Comparison of ENCODE assay signal across 20 cellular contexts in genomic region chr1:229913491-229913890, GRCh38.
DNase-seq lines count a peak whose midpoint lies in the region; ATAC-seq, FAIRE-seq and TF ChIP-seq lines count a peak whose summit lies in the region.
"Had no signal": no experiment of that assay in that cellular context is flagged by ENCODE, and none has a peak within 500 bp of the region (broad histone marks: within the 10 kb centered on the region; RNA-seq: fewer than 3 reads in every experiment).

No MANE protein-coding gene starts in this region.

- H2AFZ ChIP-seq in PC-3 (ENCODE audit: low read length): no peak overlapping the region
- H2AFZ ChIP-seq: GM23248 had no signal

- H3K27ac ChIP-seq in PC-3 (ENCODE audit: low read length): no peak overlapping the region
- H3K27ac ChIP-seq: BLaER1 treated with 17β-estradiol and CSF1 and Interleukin-3, amounts not matched to agents 10 nM and 100 nM; GM23248; KMS-11 had no signal

- no peaks in the 10 kb centered on the region for H3F3A ChIP-seq in PC-3 (ENCODE audit: low read length, unreplicated experiment)

- H3K4me1 ChIP-seq in PC-3 (ENCODE audit: insufficient read depth, low read length): no peaks in the 10 kb centered on the region
- H3K4me1 ChIP-seq: BLaER1 treated with 17β-estradiol and CSF1 and Interleukin-3, amounts not matched to agents 10 nM and 100 nM; HAP-1 had no signal

- no peaks in the 10 kb centered on the region for H3K9me3 ChIP-seq in PC-3 (ENCODE audit: low read length)
- H3K9me3 ChIP-seq: HAP-1, SK-N-SH had no signal

- H3K4me3 ChIP-seq in PC-3 (ENCODE audit: low read length): no peak overlapping the region
- H3K4me3 ChIP-seq: BLaER1 treated with 17β-estradiol and CSF1 and Interleukin-3, amounts not matched to agents 10 nM and 100 nM; GM12878; GM23248; HAP-1 had no signal

- H3K9ac ChIP-seq in PC-3 (ENCODE audit: low read length): no peak overlapping the region
- H3K9ac ChIP-seq: BLaER1 treated with 17β-estradiol and CSF1 and Interleukin-3, amounts not matched to agents 10 nM and 100 nM; GM23248; KMS-11; SK-N-SH had no signal

- no peak for TF ChIP-seq CTCF in PC-3 (conservative IDR thresholded peaks at IDR 0.05; ENCODE audit: low read depth, low read length)

- no peak for FAIRE-seq in urothelium cell line (lab: Jason Lieb, UNC)
- FAIRE-seq: GM12878, GM19239 had no signal

- DNase-seq in NCI-H2107 treated with DMSO at 0.1 percent for 48 hours (lab: John Stamatoyannopoulos, UW; ENCODE audit: unreplicated experiment) (peak; percentile 42), NCI-H2107 (lab: John Stamatoyannopoulos, UW) (no peak), DMS153 (lab: John Stamatoyannopoulos, UW) (peak; percentile 46), NCI-H1105 (lab: John Stamatoyannopoulos, UW) (peak; percentile 15), RPMI8226 (peak; percentile 28), PC-3 (no peak), urothelium cell line (ENCODE audit: low spot score) (no peak)
- no peak for DNase-seq in stimulated activated CD4-positive, alpha-beta T cell treated with anti-CD3 and anti-CD28 coated beads, Interleukin-2, amount 100 ng/mL, for 48 hours
- DNase-seq: CD8-positive, alpha-beta memory T cell; EL; GM23248; MV-4-11; NCI-H1694 treated with DMSO at 0.1 percent for 48 hours; NCI-H526; SK-N-SH had no signal

- ATAC-seq in PC-3: no peak
- ATAC-seq: GM12878 had no signal

- H3K79me2 ChIP-seq in PC-3 (ENCODE audit: low read length): no peaks in the 10 kb centered on the region

- POLR2A ChIA-PET in PC-3 (lab: Charles Lee; ENCODE audit: unreplicated experiment): no interaction called here

- H3K36me3 ChIP-seq in PC-3 (ENCODE audit: low read depth, low read length): no peaks in the 10 kb centered on the region
- H3K36me3 ChIP-seq: BLaER1 treated with 17β-estradiol and CSF1 and Interleukin-3, amounts not matched to agents 10 nM and 100 nM; HAP-1 had no signal

- H3K4me2 ChIP-seq in PC-3 (ENCODE audit: low read length): no peak overlapping the region
- H3K4me2 ChIP-seq: BLaER1 treated with 17β-estradiol and CSF1 and Interleukin-3, amounts not matched to agents 10 nM and 100 nM; KMS-11; SK-N-SH had no signal

- H4K20me1 ChIP-seq in PC-3 (ENCODE audit: low read length): no peaks in the 10 kb centered on the region
- H4K20me1 ChIP-seq: BLaER1 treated with 17β-estradiol and CSF1 and Interleukin-3, amounts not matched to agents 10 nM and 100 nM had no signal

- intact Hi-C loops in PC-3 (cut with micrococcal nuclease): no loop called here

- BruUV-seq in PC-3 (replicated peaks; lab: Mats Ljungman, UMichigan): no TSS peak

- H3K27me3 ChIP-seq in PC-3 (ENCODE audit: low read length): peaks cover 61% of the 10 kb centered on the region
- H3K27me3 ChIP-seq: BLaER1 treated with 17β-estradiol and CSF1 and Interleukin-3, amounts not matched to agents 10 nM and 100 nM had no signal

- CTCF ChIA-PET in PC-3 (lab: Charles Lee): no interaction called here

- no peaks in the 10 kb centered on the region for H3K9me2 ChIP-seq in PC-3 (replicated peaks; ENCODE audit: low read length)
- H3K9me2 ChIP-seq: SK-N-SH had no signal

Comparison
In these comparisons a context has a peak if more than half of its experiments do, and no peak if none do; other contexts are left out.
1. DNase-seq: peak in NCI-H2107 treated with DMSO at 0.1 percent for 48 hours (single experiment), DMS153 (single experiment), NCI-H1105 (single experiment) and RPMI8226 (single experiment); none in NCI-H2107 (single experiment), stimulated activated CD4-positive, alpha-beta T cell treated with anti-CD3 and anti-CD28 coated beads, Interleukin-2, amount 100 ng/mL, for 48 hours (0 of 2), PC-3 (single experiment) and urothelium cell line (single experiment).